Comparison of ENCODE assay signal across 10 cellular contexts in genomic region chr7:74182453-74183090, GRCh38. TPM values are rescaled to one million over a fixed set of nuclear protein-coding genes. Genes with fewer than 3 reads are reported as not detected.
DNase-seq lines count a peak whose midpoint lies in the region; ATAC-seq and TF ChIP-seq lines count a peak whose summit lies in the region.
"Had no signal": no experiment of that assay in that cellular context is flagged by ENCODE, and none has a peak within 500 bp of the region (broad histone marks: within the 10 kb centered on the region; RNA-seq: fewer than 3 reads in every experiment).

No MANE protein-coding gene starts in this region.

- CTCF ChIA-PET in activated CD4-positive, alpha-beta T cell treated with anti-CD3 and anti-CD28 coated beads for 36 hours (lab: Charles Lee) = interaction anchor here (0.8 to 1.6 kb wide), 5 partner anchors 9 to 55 kb away, joined by 3 to 9 read pairs (median 6); partner anchors contain the start of gene EIF4H
- CTCF ChIA-PET in WTC11 (lab: Charles Lee) = interaction anchor here (0.9 to 3.6 kb wide), 12 partner anchors 8 to 223 kb away, joined by 3 to 22 read pairs (median 8); partner anchors contain the start of gene EIF4H

- POLR2A ChIA-PET in activated CD4-positive, alpha-beta T cell treated with anti-CD3 and anti-CD28 coated beads for 36 hours (lab: Charles Lee) = interaction anchor here (1.6 kb wide), 1 partner anchor 8 kb away, joined by 5 read pairs; the partner anchor contains the start of gene EIF4H
- POLR2A ChIA-PET in WTC11 (lab: Charles Lee) = interaction anchor here (1.0 to 1.4 kb wide), 2 partner anchors 9 to 11 kb away, joined by 3 to 5 read pairs; partner anchors contain the start of gene EIF4H

- H3K27ac ChIP-seq in smooth muscle cell (ENCODE audit: low read depth) = peak overlapping the region; percentile 6

- peaks cover 100% of the 10 kb centered on the region for H4K20me1 ChIP-seq in smooth muscle cell (ENCODE audit: low read depth)

- intact Hi-C loops in activated CD4-positive, alpha-beta T cell treated with anti-CD3 and anti-CD28 coated beads for 36 hours (cut with DNase I, micrococcal nuclease) = no loop called here

- no peak for DNase-seq in activated CD4-positive, alpha-beta T cell treated with anti-CD3 and anti-CD28 coated beads for 36 hours
- DNase-seq in activated CD4-positive, alpha-beta T cell treated with anti-CD3 and anti-CD28 coated beads for 48 hours = no peak
- DNase-seq in WTC11 (ENCODE audit: low spot score) = no peak
- no peak for DNase-seq in glutamatergic neuron
- DNase-seq in smooth muscle cell (lab: John Stamatoyannopoulos, UW; ENCODE audit: unreplicated experiment) = no peak
- no peak for DNase-seq in Kasumi-1 (lab: John Stamatoyannopoulos, UW)
- no peak for DNase-seq in stimulated activated naive CD4-positive, alpha-beta T cell (lab: John Stamatoyannopoulos, UW)
- DNase-seq: activated effector memory CD4-positive, alpha-beta T cell treated with anti-CD3 and anti-CD28 coated beads, Interleukin-2, amount 50 U/mL, for 16 hours; NCI-H774 had no signal

- H3K4me1 ChIP-seq in smooth muscle cell (ENCODE audit: low read depth) = no peaks in the 10 kb centered on the region

- peaks cover 70% of the 10 kb centered on the region for H3K36me3 Mint-ChIP-seq in activated CD4-positive, alpha-beta T cell treated with anti-CD3 and anti-CD28 coated beads for 36 hours (ENCODE audit: low read depth)
- H3K36me3 Mint-ChIP-seq in WTC11 (peaks cover 21% of the 10 kb centered on the region), glutamatergic neuron (ENCODE audit: unreplicated experiment) (no peaks in the 10 kb centered on the region)

- H3K9ac ChIP-seq in smooth muscle cell (ENCODE audit: low read depth) = no peak overlapping the region

- H3K9me3 Mint-ChIP-seq in activated CD4-positive, alpha-beta T cell treated with anti-CD3 and anti-CD28 coated beads for 36 hours (ENCODE audit: low read depth) = no peaks in the 10 kb centered on the region
- H3K9me3 Mint-ChIP-seq in WTC11 (no peaks in the 10 kb centered on the region), glutamatergic neuron (ENCODE audit: unreplicated experiment) (peaks cover 3% of the 10 kb centered on the region)

- no peak for TF ChIP-seq CTCF in WTC11 (IDR thresholded peaks at IDR 0.05)
- no peak for TF ChIP-seq CTCF in glutamatergic neuron (IDR thresholded peaks at IDR 0.05; ENCODE audit: partially characterized antibody, unreplicated experiment)
- no peak for TF ChIP-seq CTCF in smooth muscle cell (IDR thresholded peaks at IDR 0.05; ENCODE audit: borderline replicate concordance, insufficient read depth, poor library complexity, severe bottlenecking)

- H3K79me2 ChIP-seq in smooth muscle cell (ENCODE audit: low read depth) = peaks cover 100% of the 10 kb centered on the region

- H3K9me3 ChIP-seq in smooth muscle cell (replicated peaks; ENCODE audit: low read depth) = no peaks in the 10 kb centered on the region

- H3K27me3 Mint-ChIP-seq in activated CD4-positive, alpha-beta T cell treated with anti-CD3 and anti-CD28 coated beads for 36 hours = no peaks in the 10 kb centered on the region
- H3K27me3 Mint-ChIP-seq in WTC11 (ENCODE audit: low read depth) = no peaks in the 10 kb centered on the region
- peaks cover 3% of the 10 kb centered on the region for H3K27me3 Mint-ChIP-seq in glutamatergic neuron (ENCODE audit: unreplicated experiment)

- H3K36me3 ChIP-seq in smooth muscle cell (ENCODE audit: low read depth) = no peaks in the 10 kb centered on the region

- H2AFZ ChIP-seq in smooth muscle cell (ENCODE audit: low read depth) = no peak overlapping the region

- no peak overlapping the region for H3K4me3 ChIP-seq in smooth muscle cell

- H3F3A ChIP-seq in smooth muscle cell (ENCODE audit: low read depth) = peaks cover 10% of the 10 kb centered on the region

- ATAC-seq in activated CD4-positive, alpha-beta T cell treated with anti-CD3 and anti-CD28 coated beads for 36 hours = no peak
- ATAC-seq in WTC11 (no peak), GM18867 (IDR thresholded peaks at IDR 0.05; ENCODE audit: unreplicated experiment) (no peak)

- H3K27me3 ChIP-seq in smooth muscle cell (ENCODE audit: low read depth) = no peaks in the 10 kb centered on the region

- no peak overlapping the region for H3K4me3 Mint-ChIP-seq in activated CD4-positive, alpha-beta T cell treated with anti-CD3 and anti-CD28 coated beads for 36 hours
- H3K4me3 Mint-ChIP-seq in WTC11 (no peak overlapping the region), glutamatergic neuron (ENCODE audit: unreplicated experiment) (peak overlapping the region; percentile 65)

- 90% methylated on average over 6 of the region's 6 CpGs for WGBS in smooth muscle cell (ENCODE audit: low lambda C conversion rate)

- H3K27ac Mint-ChIP-seq in activated CD4-positive, alpha-beta T cell treated with anti-CD3 and anti-CD28 coated beads for 36 hours = peak overlapping the region; percentile 67
- H3K27ac Mint-ChIP-seq in WTC11 = peak overlapping the region; percentile 82
- peak overlapping the region; percentile 54 for H3K27ac Mint-ChIP-seq in glutamatergic neuron (ENCODE audit: unreplicated experiment)

- H3K4me1 Mint-ChIP-seq in activated CD4-positive, alpha-beta T cell treated with anti-CD3 and anti-CD28 coated beads for 36 hours = peaks cover 90% of the 10 kb centered on the region
- H3K4me1 Mint-ChIP-seq in WTC11 = peaks cover 56% of the 10 kb centered on the region
- H3K4me1 Mint-ChIP-seq in glutamatergic neuron (ENCODE audit: low read depth, unreplicated experiment) = peaks cover 28% of the 10 kb centered on the region

- no peak overlapping the region for H3K4me2 ChIP-seq in smooth muscle cell

TF ChIP-seq in WTC11, 78 proteins besides CTCF, POLR2A, EP300 and RAD21 (continues in another document):
- TF ChIP-seq GTF2I (CRISPR knock-in tag; conservative IDR thresholded peaks at IDR 0.05) = no peak
- no peak for TF ChIP-seq NR1H2 (CRISPR knock-in tag; IDR thresholded peaks at IDR 0.05)
- no peak for TF ChIP-seq ZBTB21 (CRISPR knock-in tag; IDR thresholded peaks at IDR 0.05; ENCODE audit: borderline replicate concordance)
- TF ChIP-seq E2F5 (CRISPR knock-in tag; IDR thresholded peaks at IDR 0.05) = no peak
- TF ChIP-seq ZNF219 (CRISPR knock-in tag; IDR thresholded peaks at IDR 0.05; ENCODE audit: borderline replicate concordance) = no peak
- no peak for TF ChIP-seq EMX1 (CRISPR knock-in tag; IDR thresholded peaks at IDR 0.05)
- TF ChIP-seq OVOL2 (CRISPR knock-in tag; IDR thresholded peaks at IDR 0.05; ENCODE audit: borderline replicate concordance) = no peak
- TF ChIP-seq USF1 (CRISPR knock-in tag; IDR thresholded peaks at IDR 0.05) = no peak
- TF ChIP-seq MAX (CRISPR knock-in tag; IDR thresholded peaks at IDR 0.05) = no peak
- no peak for TF ChIP-seq ZNF425 (CRISPR knock-in tag; conservative IDR thresholded peaks at IDR 0.05)

RNA-seq across cellular contexts. Expression of gene EIF4H, which starts 8.4 kb away (rescaled TPM):
- total RNA-seq in activated CD4-positive, alpha-beta T cell treated with anti-CD3 and anti-CD28 coated beads for 36 hours = 100 to 1,000 TPM; 441 to 496 TPM
- total RNA-seq in WTC11 (2021) (355 to 373 TPM (median 371 TPM) in 3 replicates), glutamatergic neuron (ENCODE audit: unreplicated experiment) (234 TPM), smooth muscle cell (168 and 198 TPM in 2 replicates)
- polyA plus RNA-seq in smooth muscle cell = 222 and 241 TPM in 2 replicates

RNA-seq across cellular contexts. Expression of gene LAT2, which starts 27.2 kb away (rescaled TPM):
- 1 to 10 TPM; 1.7 to 2.4 TPM for total RNA-seq in activated CD4-positive, alpha-beta T cell treated with anti-CD3 and anti-CD28 coated beads for 36 hours
- total RNA-seq in WTC11 (2021) (0.33 to 0.76 TPM (median 0.41 TPM) in 3 replicates), glutamatergic neuron (ENCODE audit: unreplicated experiment) (1.5 TPM), smooth muscle cell (0.54 TPM in 1 of 2 replicates, not detected in the other)
- 0.39 TPM in 1 of 2 replicates, not detected in the other for polyA plus RNA-seq in smooth muscle cell
